9 cellular contexts compared by ENCODE assay signal in genomic region chr4:94995684-94996394, GRCh38.
DNase-seq lines count a peak whose midpoint lies in the region; ATAC-seq and TF ChIP-seq lines count a peak whose summit lies in the region.
"Had no signal": no experiment of that assay in that cellular context is flagged by ENCODE, and none has a peak within 500 bp of the region (broad histone marks: within the 10 kb centered on the region; RNA-seq: fewer than 3 reads in every experiment).

No MANE protein-coding gene starts in this region.

- no peak for ATAC-seq in HG03108 (IDR thresholded peaks at IDR 0.05; ENCODE audit: unreplicated experiment)

- POLR2A ChIA-PET in HEK293 (lab: Yijun Ruan, JAX): no interaction called here

- peaks cover 0 to 4% (median 0%) of the 10 kb centered on the region in 45 donors for H3K27me3 ChIP-seq in dorsolateral prefrontal cortex
- H3K27me3 ChIP-seq: right lobe of liver had no signal

- peak overlapping the region; percentile 58 for H3K27ac ChIP-seq in HEK293 (ENCODE audit: extremely low read depth, low read depth, low read length)
- peak overlapping the region in 39 of 59 donors; percentile 1 to 81 (median 56) for H3K27ac ChIP-seq in dorsolateral prefrontal cortex
- H3K27ac ChIP-seq: right lobe of liver had no signal

- TF ChIP-seq CTCF in HEK293 (tag by site-specific recombination; IDR thresholded peaks at IDR 0.05): no peak
- TF ChIP-seq CTCF in dorsolateral prefrontal cortex (IDR thresholded peaks at IDR 0.05 in 54 of 56, conservative IDR thresholded peaks at IDR 0.05 in 2 of 56; ENCODE audit: low read depth in 1 of 56, partially characterized antibody in 56 of 56): no peak

- peak; percentile 17 for DNase-seq in AG08396 (ENCODE audit: low spot score)
- DNase-seq in dorsolateral prefrontal cortex: peak in 3 of 10 donors; percentile 8 to 44 (median 24)
- DNase-seq in myocyte (ENCODE audit: low read depth): peak; percentile 95
- no peak for DNase-seq in NCI-H128 (lab: John Stamatoyannopoulos, UW; ENCODE audit: unreplicated experiment)
- DNase-seq in NCI-H2029 (lab: John Stamatoyannopoulos, UW): no peak
- no peak for DNase-seq in Kasumi-1 (lab: John Stamatoyannopoulos, UW)
- DNase-seq: right lobe of liver had no signal

- no peaks in the 10 kb centered on the region for H3K36me3 ChIP-seq in HEK293 (ENCODE audit: control insufficient read depth in 2 of 2, insufficient read depth in 1 of 2, low read length in 2 of 2)
- H3K36me3 ChIP-seq: right lobe of liver had no signal

- peaks cover 5% of the 10 kb centered on the region; the same call in 1 of the 2 replicates for H3K4me1 ChIP-seq in HEK293 (ENCODE audit: control insufficient read depth, insufficient read depth, low read length)
- H3K4me1 ChIP-seq: right lobe of liver had no signal

- CTCF ChIA-PET in HEK293 (lab: Yijun Ruan, JAX): no interaction called here

- no peak overlapping the region for H3K4me3 ChIP-seq in HEK293 (ENCODE audit: low read depth, low read length)
- H3K4me3 ChIP-seq in dorsolateral prefrontal cortex: peak overlapping the region in 44 of 59 donors; percentile 1 to 49 (median 24)
- H3K4me3 ChIP-seq: right lobe of liver had no signal

- intact Hi-C loops in dorsolateral prefrontal cortex (cut with DNase I): no loop called here

- no peaks in the 10 kb centered on the region for H3K9me3 ChIP-seq in HEK293 (ENCODE audit: control insufficient read depth, insufficient read depth, low read depth, low read length)
- H3K9me3 ChIP-seq: right lobe of liver had no signal

TF ChIP-seq in HEK293, 187 proteins besides CTCF, POLR2A, EP300 and RAD21:
- TF ChIP-seq OSR2 (tag by site-specific recombination; IDR thresholded peaks at IDR 0.05) (0 out of 2 replicates have a peak, but pooled peaks have one; percentile 19), WT1 (tag by site-specific recombination; IDR thresholded peaks at IDR 0.05) (0 out of 2 replicates have a peak, but pooled peaks have one; percentile 23), ZNF366 (tag by site-specific recombination; conservative IDR thresholded peaks at IDR 0.05) (0 out of 2 replicates have a peak, but pooled peaks have one; percentile 23), FEZF1 (tag by site-specific recombination; IDR thresholded peaks at IDR 0.05) (peak; percentile 44; the same call in 1 of the 2 replicates), YY1 (tag by site-specific recombination; IDR thresholded peaks at IDR 0.05) (no peak), ZNF600 (tag by site-specific recombination; IDR thresholded peaks at IDR 0.05) (peak; percentile 73; the same call in 1 of the 2 replicates), ZFP3 (tag by site-specific recombination; IDR thresholded peaks at IDR 0.05; ENCODE audit: low read depth) (no peak), ZFP37 (tag by site-specific recombination; IDR thresholded peaks at IDR 0.05) (no peak), ZNF335 (tag by site-specific recombination; conservative IDR thresholded peaks at IDR 0.05) (peak; percentile 71), GLIS2 (tag by site-specific recombination; IDR thresholded peaks at IDR 0.05) (no peak), ZBTB8A (tag by site-specific recombination; IDR thresholded peaks at IDR 0.05) (0 out of 2 replicates have a peak, but pooled peaks have one; percentile 2), ZNF571 (tag by site-specific recombination; IDR thresholded peaks at IDR 0.05) (no peak), ZBTB17 (tag by site-specific recombination; IDR thresholded peaks at IDR 0.05) (0 out of 2 replicates have a peak, but pooled peaks have one; percentile 53), ZSCAN30 (tag by site-specific recombination; IDR thresholded peaks at IDR 0.05) (peak; percentile 7; the same call in 1 of the 2 replicates), PRDM1 (tag by site-specific recombination; IDR thresholded peaks at IDR 0.05) (peak; percentile 67), BCL11A (tag by site-specific recombination; IDR thresholded peaks at IDR 0.05; ENCODE audit: low read depth) (no peak), ZIC2 (tag by site-specific recombination; IDR thresholded peaks at IDR 0.05) (peak; percentile 36; the same call in 1 of the 2 replicates), ZNF341 (tag by site-specific recombination; IDR thresholded peaks at IDR 0.05; ENCODE audit: low read depth) (peak; percentile 78), TRIM28 (IDR thresholded peaks at IDR 0.05; ENCODE audit: borderline replicate concordance, low read length) (peak; percentile 93)
- TF ChIP-seq, protein P1, sequence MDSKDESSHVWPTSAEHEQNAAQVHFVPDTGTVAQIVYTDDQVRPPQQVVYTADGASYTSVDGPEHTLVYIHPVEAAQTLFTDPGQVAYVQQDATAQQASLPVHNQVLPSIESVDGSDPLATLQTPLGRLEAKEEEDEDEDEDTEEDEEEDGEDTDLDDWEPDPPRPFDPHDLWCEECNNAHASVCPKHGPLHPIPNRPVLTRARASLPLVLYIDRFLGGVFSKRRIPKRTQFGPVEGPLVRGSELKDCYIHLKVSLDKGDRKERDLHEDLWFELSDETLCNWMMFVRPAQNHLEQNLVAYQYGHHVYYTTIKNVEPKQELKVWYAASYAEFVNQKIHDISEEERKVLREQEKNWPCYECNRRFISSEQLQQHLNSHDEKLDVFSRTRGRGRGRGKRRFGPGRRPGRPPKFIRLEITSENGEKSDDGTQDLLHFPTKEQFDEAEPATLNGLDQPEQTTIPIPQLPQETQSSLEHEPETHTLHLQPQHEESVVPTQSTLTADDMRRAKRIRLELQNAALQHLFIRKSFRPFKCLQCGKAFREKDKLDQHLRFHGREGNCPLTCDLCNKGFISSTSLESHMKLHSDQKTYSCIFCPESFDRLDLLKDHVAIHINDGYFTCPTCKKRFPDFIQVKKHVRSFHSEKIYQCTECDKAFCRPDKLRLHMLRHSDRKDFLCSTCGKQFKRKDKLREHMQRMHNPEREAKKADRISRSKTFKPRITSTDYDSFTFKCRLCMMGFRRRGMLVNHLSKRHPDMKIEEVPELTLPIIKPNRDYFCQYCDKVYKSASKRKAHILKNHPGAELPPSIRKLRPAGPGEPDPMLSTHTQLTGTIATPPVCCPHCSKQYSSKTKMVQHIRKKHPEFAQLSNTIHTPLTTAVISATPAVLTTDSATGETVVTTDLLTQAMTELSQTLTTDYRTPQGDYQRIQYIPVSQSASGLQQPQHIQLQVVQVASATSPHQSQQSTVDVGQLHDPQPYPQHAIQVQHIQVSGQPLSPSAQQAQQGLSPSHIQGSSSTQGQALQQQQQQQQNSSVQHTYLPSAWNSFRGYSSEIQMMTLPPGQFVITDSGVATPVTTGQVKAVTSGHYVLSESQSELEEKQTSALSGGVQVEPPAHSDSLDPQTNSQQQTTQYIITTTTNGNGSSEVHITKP (tag by site-specific recombination; IDR thresholded peaks at IDR 0.05): peak; percentile 59
- TF ChIP-seq, protein P2, sequence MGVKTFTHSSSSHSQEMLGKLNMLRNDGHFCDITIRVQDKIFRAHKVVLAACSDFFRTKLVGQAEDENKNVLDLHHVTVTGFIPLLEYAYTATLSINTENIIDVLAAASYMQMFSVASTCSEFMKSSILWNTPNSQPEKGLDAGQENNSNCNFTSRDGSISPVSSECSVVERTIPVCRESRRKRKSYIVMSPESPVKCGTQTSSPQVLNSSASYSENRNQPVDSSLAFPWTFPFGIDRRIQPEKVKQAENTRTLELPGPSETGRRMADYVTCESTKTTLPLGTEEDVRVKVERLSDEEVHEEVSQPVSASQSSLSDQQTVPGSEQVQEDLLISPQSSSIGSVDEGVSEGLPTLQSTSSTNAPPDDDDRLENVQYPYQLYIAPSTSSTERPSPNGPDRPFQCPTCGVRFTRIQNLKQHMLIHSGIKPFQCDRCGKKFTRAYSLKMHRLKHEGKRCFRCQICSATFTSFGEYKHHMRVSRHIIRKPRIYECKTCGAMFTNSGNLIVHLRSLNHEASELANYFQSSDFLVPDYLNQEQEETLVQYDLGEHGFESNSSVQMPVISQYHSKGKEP (tag by site-specific recombination; IDR thresholded peaks at IDR 0.05): peak; percentile 43; the same call in 1 of the 2 replicates

Comparison
In these comparisons a context has a peak if more than half of its experiments do, and no peak if none do; other contexts are left out.
1. DNase-seq: peak in AG08396 (single experiment) and myocyte (single experiment); none in NCI-H128 (single experiment), NCI-H2029 (single experiment) and Kasumi-1 (0 of 2).